23 cellular contexts compared by ENCODE assay signal in the genomic region with DNA sequence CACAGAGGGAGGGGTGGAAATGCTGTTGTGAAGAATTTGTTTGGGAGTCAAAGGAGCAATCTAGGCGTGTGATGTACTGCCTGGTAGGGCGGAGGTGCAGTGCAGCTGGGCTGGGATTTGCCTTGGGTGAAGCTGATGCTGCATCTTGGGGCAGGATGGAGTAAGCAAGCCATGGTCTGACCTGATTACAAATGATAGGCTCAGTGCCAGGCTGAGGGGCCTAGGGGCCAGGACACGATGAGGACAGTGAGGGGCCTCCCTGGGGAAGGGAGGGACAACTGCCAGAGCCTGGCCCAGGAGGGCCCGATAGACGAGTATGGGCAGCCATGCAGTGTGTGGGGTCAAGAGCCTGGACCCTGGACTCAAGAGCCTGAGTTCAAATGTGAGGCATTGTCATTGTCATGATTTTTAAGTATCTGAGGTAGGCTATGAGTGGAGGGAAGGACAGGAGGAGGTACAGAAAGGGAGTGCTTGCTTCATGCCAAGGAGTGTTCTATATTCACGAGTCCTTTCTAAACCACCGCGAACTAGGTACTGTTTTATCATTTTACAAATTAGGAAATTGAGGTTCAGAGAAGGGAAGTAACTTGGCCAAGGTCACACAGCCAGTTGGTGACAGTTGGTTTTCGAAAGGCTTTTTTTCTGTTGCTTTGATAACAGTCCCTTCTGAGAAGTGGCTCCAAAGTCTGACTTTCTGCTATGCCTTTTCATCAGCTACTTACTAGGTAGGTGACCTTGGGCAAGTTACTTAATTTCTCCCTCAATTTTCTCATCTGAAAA. TPM values are rescaled to one million over a fixed set of nuclear protein-coding genes. Genes with fewer than 3 reads are reported as not detected.
DNase-seq lines count a peak whose midpoint lies in the region; TF ChIP-seq lines count a peak whose summit lies in the region.
"Had no signal": no experiment of that assay in that cellular context is flagged by ENCODE, and none has a peak within 500 bp of the region (broad histone marks: within the 10 kb centered on the region; RNA-seq: fewer than 3 reads in every experiment).

No MANE protein-coding gene starts in this region.

- H3K4me3 ChIP-seq in Jurkat, Clone E6-1 (ENCODE audit: low read length), result no peak overlapping the region
- H3K4me3 ChIP-seq in endodermal cell (ENCODE audit: low read length), result no peak overlapping the region
- H3K4me3 ChIP-seq in stomach, result no peak overlapping the region
- H3K4me3 ChIP-seq in transverse colon, result no peak overlapping the region
- H3K4me3 ChIP-seq: SK-N-MC had no signal

- H3K36me3 ChIP-seq in endodermal cell (ENCODE audit: control insufficient read depth, insufficient read depth, low read length), result no peaks in the 10 kb centered on the region
- no peaks in the 10 kb centered on the region for H3K36me3 ChIP-seq in stomach
- no peaks in the 10 kb centered on the region for H3K36me3 ChIP-seq in transverse colon

- H3K27ac ChIP-seq in endodermal cell (ENCODE audit: low read depth, low read length) (no peak overlapping the region), stomach (no peak overlapping the region), transverse colon (no peak overlapping the region)
- H3K27ac ChIP-seq: RWPE1, SK-N-MC had no signal

- in situ Hi-C loops in transverse colon (cut with MboI; ENCODE audit: low pct_ligation_motif_present in 1 of 4, low pct_unique_long_range_greater_than_20kb in 1 of 4, low sequenced_read_pairs in 3 of 4), result loop anchor here in 3 of 4 donors (10.0 to 25.0 kb wide), 2 partner anchors 297 to 309 kb away; no protein-coding TSS in a partner anchor

- H3K4me1 ChIP-seq in endodermal cell (ENCODE audit: control insufficient read depth, insufficient read depth, low read length) (no peaks in the 10 kb centered on the region), stomach (peaks cover 13 to 16% (median 15%) of the 10 kb centered on the region in 4 donors), transverse colon (peaks cover 0 to 14% (median 8%) of the 10 kb centered on the region in 4 donors)

- intact Hi-C loops in stomach (cut with DNase I; ENCODE audit: low total_unique reads), result no loop called here
- intact Hi-C loops in transverse colon (cut with DNase I; ENCODE audit: low total_unique reads), result loop anchor here (10.0 kb wide), 1 partner anchor 179 kb away; a partner anchor contains a TSS

- WGBS in endodermal cell (ENCODE audit: insufficient coverage in 1 of 2, insufficient read length in 1 of 2), 2 experiments, result 90 to 93% methylated on average over 7 to 9 of the region's 9 CpGs
- WGBS in stomach, 5 donors, result 53 to 70% (median 61%) methylated on average over 9 of the region's 9 CpGs
- 60 to 64% methylated on average over 3 to 9 of the region's 9 CpGs for WGBS in transverse colon (ENCODE audit: low coverage in 1 of 2), 2 donors

- H3K27me3 ChIP-seq in endodermal cell (ENCODE audit: control insufficient read depth, insufficient read depth, low read length, poor library complexity, severe bottlenecking) (peaks cover 50% of the 10 kb centered on the region), stomach (peaks cover 4 to 95% (median 58%) of the 10 kb centered on the region in 3 donors), transverse colon (peaks cover 86% of the 10 kb centered on the region)

- H3K4me1 Mint-ChIP-seq in endodermal cell, result peaks cover 14% of the 10 kb centered on the region
- H3K4me1 Mint-ChIP-seq in nephron progenitor cell, result peaks cover 16% of the 10 kb centered on the region

- H3K27me3 Mint-ChIP-seq in endodermal cell (ENCODE audit: insufficient read depth) (peaks cover 4% of the 10 kb centered on the region), nephron progenitor cell (ENCODE audit: low read depth, poor library complexity) (peaks cover 20% of the 10 kb centered on the region)

- no peaks in the 10 kb centered on the region for H3K9me3 ChIP-seq in endodermal cell (ENCODE audit: control insufficient read depth, low read length)
- peaks cover 0 to 7% (median 0%) of the 10 kb centered on the region in 4 donors for H3K9me3 ChIP-seq in stomach
- no peaks in the 10 kb centered on the region for H3K9me3 ChIP-seq in transverse colon

- H3K4me3 Mint-ChIP-seq in endodermal cell (no peak overlapping the region), nephron progenitor cell (peak overlapping the region; percentile 64)

- no peak overlapping the region for H3K9ac ChIP-seq in endodermal cell (ENCODE audit: extremely low read depth, low read length, poor library complexity, severe bottlenecking)

- TF ChIP-seq EP300 in stomach (IDR thresholded peaks at IDR 0.05) (no peak), transverse colon (IDR thresholded peaks at IDR 0.05; ENCODE audit: low read depth) (no peak)

- H3K9me3 Mint-ChIP-seq in endodermal cell (no peaks in the 10 kb centered on the region), nephron progenitor cell (no peaks in the 10 kb centered on the region)

- DNase-seq in activated CD8-positive, alpha-beta memory T cell treated with anti-CD3 and anti-CD28 coated beads for 24 hours, result peak; percentile 43
- DNase-seq in activated CD8-positive, alpha-beta memory T cell treated with anti-CD3 and anti-CD28 coated beads, Interleukin-2, amount 50 U/mL, for 4 hours, result no peak
- peak; percentile 62 for DNase-seq in Jurkat, Clone E6-1 (ENCODE audit: low read depth, low spot score)
- DNase-seq in endodermal cell (peak; percentile 44), nephron progenitor cell (no peak), stomach (no peak), transverse colon (no peak), SHP77 (lab: John Stamatoyannopoulos, UW) (no peak)
- DNase-seq: 8988T, DMS153, DND-41, KBM-7, NCI-H1092 treated with DMSO at 0.1 percent for 48 hours, NCI-H1436, NCI-H187, NCI-H2081 treated with DMSO at 0.1 percent for 48 hours, NCI-H2171, NCI-H226, NCI-H510A, NCI-H69, SHP77 treated with DMSO at 0.1 percent for 48 hours had no signal

- H3K27ac Mint-ChIP-seq in endodermal cell (no peak overlapping the region), nephron progenitor cell (no peak overlapping the region)

- no peaks in the 10 kb centered on the region for H3K36me3 Mint-ChIP-seq in endodermal cell (ENCODE audit: low read depth)
- no peaks in the 10 kb centered on the region for H3K36me3 Mint-ChIP-seq in nephron progenitor cell (ENCODE audit: low read depth)

- no peak for TF ChIP-seq CTCF in endodermal cell (conservative IDR thresholded peaks at IDR 0.05)
- TF ChIP-seq CTCF in nephron progenitor cell (IDR thresholded peaks at IDR 0.05), result no peak
- no peak for TF ChIP-seq CTCF in stomach (IDR thresholded peaks at IDR 0.05)
- TF ChIP-seq CTCF in transverse colon (IDR thresholded peaks at IDR 0.05), result no peak

- no peak for TF ChIP-seq POLR2A in stomach (IDR thresholded peaks at IDR 0.05)
- no peak for TF ChIP-seq POLR2A in transverse colon (IDR thresholded peaks at IDR 0.05)

RNA-seq across cellular contexts. Expression of a gene that starts 29.7 kb away (rescaled TPM):
- polyA plus RNA-seq in Jurkat, Clone E6-1 (2012; ENCODE audit: insufficient read depth, insufficient read length), result 42.6 TPM
- total RNA-seq in endodermal cell (10 to 100 TPM; 51.8 to 58.8 TPM), stomach (10 to 100 TPM in 2 of 5 donors, 1 to 10 TPM in 3; 4.7 to 19.6 (median 8.5) TPM), transverse colon (10 to 100 TPM; 12.8 to 47.2 (median 21.7) TPM)
- 28.9 TPM for polyA plus RNA-seq in endodermal cell (2013, experiment 1 of 2)
- polyA plus RNA-seq in endodermal cell (2013, experiment 2 of 2), result 22.4 TPM
- polyA plus RNA-seq in stomach, result 1 to 10 TPM; 3.2 to 5.9 (median 3.6) TPM

RNA-seq across cellular contexts. Expression of a gene that starts 35.7 kb away (rescaled TPM):
- polyA plus RNA-seq in Jurkat, Clone E6-1 (2012; ENCODE audit: insufficient read depth, insufficient read length), result 172 TPM
- 100 to 1,000 TPM; 162 to 192 TPM for total RNA-seq in endodermal cell
- 196 TPM for polyA plus RNA-seq in endodermal cell (2013, experiment 1 of 2)
- 185 TPM for polyA plus RNA-seq in endodermal cell (2013, experiment 2 of 2)
- 100 to 1,000 TPM in 2 of 5 donors, 10 to 100 TPM in 3; 33.0 to 174 (median 77.9) TPM for total RNA-seq in stomach
- 100 to 1,000 TPM; 317 to 362 (median 334) TPM for polyA plus RNA-seq in stomach
- 100 to 1,000 TPM in 3 of 4 donors, 10 to 100 TPM in 1; 70.3 to 265 (median 137) TPM for total RNA-seq in transverse colon

RNA-seq across cellular contexts. Expression of a gene that starts 45.7 kb away (rescaled TPM):
- polyA plus RNA-seq in Jurkat, Clone E6-1 (2012; ENCODE audit: insufficient read depth, insufficient read length), result 62.2 TPM
- total RNA-seq in endodermal cell (10 to 100 TPM in 1 of 2 donors, 1 to 10 TPM in 1; 9.0 to 13.6 TPM), stomach (10 to 100 TPM in 3 of 5 donors, 1 to 10 TPM in 2; 6.2 to 47.4 (median 25.4) TPM), transverse colon (10 to 100 TPM; 14.1 to 32.8 (median 24.1) TPM)
- polyA plus RNA-seq in endodermal cell (2013, experiment 1 of 2), result 14.0 TPM
- polyA plus RNA-seq in endodermal cell (2013, experiment 2 of 2), result 13.4 TPM
- 1 to 10 TPM in 2 of 3 donors, under 1 TPM in 1; 0.68 to 8.3 (median 1.4) TPM for polyA plus RNA-seq in stomach

Comparison
In these comparisons a context has a peak if more than half of its experiments do, and no peak if none do; other contexts are left out.
1. DNase-seq: peak in activated CD8-positive, alpha-beta memory T cell treated with anti-CD3 and anti-CD28 coated beads for 24 hours (single experiment), Jurkat, Clone E6-1 (single experiment) and endodermal cell (single experiment); none in activated CD8-positive, alpha-beta memory T cell treated with anti-CD3 and anti-CD28 coated beads, Interleukin-2, amount 50 U/mL, for 4 hours (single experiment), nephron progenitor cell (single experiment), stomach (single experiment), transverse colon (single experiment) and SHP77 (0 of 2).